In the genomic region with DNA sequence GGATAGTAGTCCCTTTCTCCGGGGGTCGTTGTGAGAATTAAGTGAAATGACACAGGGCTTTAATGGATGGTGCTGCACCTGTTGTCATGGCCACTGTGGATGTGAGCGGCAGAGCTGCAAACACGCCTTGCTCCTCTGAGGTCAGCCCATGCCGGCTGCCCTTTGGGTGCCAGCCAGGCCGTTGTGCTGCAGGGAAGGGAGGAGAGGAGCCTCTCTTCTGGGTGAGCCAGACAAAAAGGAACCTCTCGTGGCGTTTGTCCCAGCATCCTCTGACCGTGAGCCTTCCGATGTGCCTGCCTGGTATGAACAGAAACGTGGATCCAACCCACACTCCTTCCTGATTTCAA, we compare ENCODE assay signal across 14 cellular contexts.
DNase-seq lines count a peak whose midpoint lies in the region; TF ChIP-seq lines count a peak whose summit lies in the region.
"Had no signal": no experiment of that assay in that cellular context is flagged by ENCODE, and none has a peak within 500 bp of the region (broad histone marks: within the 10 kb centered on the region; RNA-seq: fewer than 3 reads in every experiment).

No MANE protein-coding gene starts in this region.

- peak; percentile 43 for DNase-seq in NCI-H2196 (lab: John Stamatoyannopoulos, UW; ENCODE audit: unreplicated experiment)
- no peak for DNase-seq in NCI-H2196 treated with DMSO at 0.1 percent for 48 hours (lab: John Stamatoyannopoulos, UW; ENCODE audit: unreplicated experiment)
- peak; percentile 20 for DNase-seq in globus pallidus (ENCODE audit: low spot score)
- no peak for DNase-seq in nephron progenitor cell
- peak; percentile 11 for DNase-seq in superior temporal gyrus (ENCODE audit: extremely low spot score)
- DNase-seq in GF-D8 (lab: John Stamatoyannopoulos, UW): no peak
- DNase-seq in stimulated activated CD4-positive, alpha-beta T cell treated with anti-CD3 and anti-CD28 coated beads, Interleukin-4, amount 100 ng/mL, for 24 hours: no peak
- DNase-seq in middle frontal gyrus (ENCODE audit: extremely low spot score, low spot score): no peak
- DNase-seq: CD4-positive, alpha-beta memory T cell; Karpas-422; mesendoderm; NCI-H524 treated with DMSO at 0.1 percent for 48 hours; stimulated activated naive CD4-positive, alpha-beta T cell; T-helper 1 cell had no signal

- H3K36me3 Mint-ChIP-seq in nephron progenitor cell (ENCODE audit: low read depth): no peaks in the 10 kb centered on the region
- H3K36me3 Mint-ChIP-seq: CD4-positive, alpha-beta memory T cell had no signal

- no peak for TF ChIP-seq CTCF in nephron progenitor cell (IDR thresholded peaks at IDR 0.05)

- peaks cover 3% of the 10 kb centered on the region for H3K27me3 Mint-ChIP-seq in nephron progenitor cell (ENCODE audit: low read depth, poor library complexity)

- peaks cover 58% of the 10 kb centered on the region for H3K4me1 Mint-ChIP-seq in nephron progenitor cell
- H3K4me1 Mint-ChIP-seq: CD4-positive, alpha-beta memory T cell had no signal

- H3K9me3 Mint-ChIP-seq in nephron progenitor cell: no peaks in the 10 kb centered on the region

- H3K27ac Mint-ChIP-seq in nephron progenitor cell: peak overlapping the region; percentile 90
- H3K27ac Mint-ChIP-seq: CD4-positive, alpha-beta memory T cell had no signal

- no peak overlapping the region for H3K4me3 Mint-ChIP-seq in nephron progenitor cell
- H3K4me3 Mint-ChIP-seq: CD4-positive, alpha-beta memory T cell had no signal

Comparison
In these comparisons a context has a peak if more than half of its experiments do, and no peak if none do; other contexts are left out.
1. DNase-seq: peak in NCI-H2196 (single experiment), globus pallidus (single experiment) and superior temporal gyrus (single experiment); none in NCI-H2196 treated with DMSO at 0.1 percent for 48 hours (single experiment), nephron progenitor cell (single experiment), GF-D8 (single experiment), stimulated activated CD4-positive, alpha-beta T cell treated with anti-CD3 and anti-CD28 coated beads, Interleukin-4, amount 100 ng/mL, for 24 hours (single experiment) and middle frontal gyrus (single experiment).